In the genomic region with DNA sequence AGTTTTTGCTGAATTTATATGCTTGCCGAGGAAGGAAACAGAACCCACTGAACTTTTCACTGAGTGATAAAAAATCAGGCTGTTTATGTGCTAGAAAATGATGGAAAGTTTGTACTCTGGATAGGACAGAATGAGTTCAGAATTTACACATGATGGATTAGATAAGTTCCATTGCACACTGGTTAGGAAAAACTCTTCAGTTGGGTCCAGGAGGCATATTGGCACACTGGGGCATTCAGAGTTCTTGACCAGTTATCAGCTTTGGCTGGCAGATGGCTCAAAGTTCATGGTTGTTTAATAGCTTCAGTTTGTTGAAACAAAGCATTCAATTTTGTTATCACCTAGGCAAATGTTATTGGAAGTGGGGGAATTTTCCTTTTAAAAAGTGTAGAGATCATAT, we compare ENCODE assay signal across 1 cellular context.
TF ChIP-seq lines count a peak whose summit lies in the region.

No MANE protein-coding gene starts in this region.

TF ChIP-seq in HepG2, 621 proteins besides CTCF, POLR2A, EP300 and RAD21:
- TF ChIP-seq RARA (CRISPR knock-in tag; IDR thresholded peaks at IDR 0.05): no peak
- TF ChIP-seq, protein P1, sequence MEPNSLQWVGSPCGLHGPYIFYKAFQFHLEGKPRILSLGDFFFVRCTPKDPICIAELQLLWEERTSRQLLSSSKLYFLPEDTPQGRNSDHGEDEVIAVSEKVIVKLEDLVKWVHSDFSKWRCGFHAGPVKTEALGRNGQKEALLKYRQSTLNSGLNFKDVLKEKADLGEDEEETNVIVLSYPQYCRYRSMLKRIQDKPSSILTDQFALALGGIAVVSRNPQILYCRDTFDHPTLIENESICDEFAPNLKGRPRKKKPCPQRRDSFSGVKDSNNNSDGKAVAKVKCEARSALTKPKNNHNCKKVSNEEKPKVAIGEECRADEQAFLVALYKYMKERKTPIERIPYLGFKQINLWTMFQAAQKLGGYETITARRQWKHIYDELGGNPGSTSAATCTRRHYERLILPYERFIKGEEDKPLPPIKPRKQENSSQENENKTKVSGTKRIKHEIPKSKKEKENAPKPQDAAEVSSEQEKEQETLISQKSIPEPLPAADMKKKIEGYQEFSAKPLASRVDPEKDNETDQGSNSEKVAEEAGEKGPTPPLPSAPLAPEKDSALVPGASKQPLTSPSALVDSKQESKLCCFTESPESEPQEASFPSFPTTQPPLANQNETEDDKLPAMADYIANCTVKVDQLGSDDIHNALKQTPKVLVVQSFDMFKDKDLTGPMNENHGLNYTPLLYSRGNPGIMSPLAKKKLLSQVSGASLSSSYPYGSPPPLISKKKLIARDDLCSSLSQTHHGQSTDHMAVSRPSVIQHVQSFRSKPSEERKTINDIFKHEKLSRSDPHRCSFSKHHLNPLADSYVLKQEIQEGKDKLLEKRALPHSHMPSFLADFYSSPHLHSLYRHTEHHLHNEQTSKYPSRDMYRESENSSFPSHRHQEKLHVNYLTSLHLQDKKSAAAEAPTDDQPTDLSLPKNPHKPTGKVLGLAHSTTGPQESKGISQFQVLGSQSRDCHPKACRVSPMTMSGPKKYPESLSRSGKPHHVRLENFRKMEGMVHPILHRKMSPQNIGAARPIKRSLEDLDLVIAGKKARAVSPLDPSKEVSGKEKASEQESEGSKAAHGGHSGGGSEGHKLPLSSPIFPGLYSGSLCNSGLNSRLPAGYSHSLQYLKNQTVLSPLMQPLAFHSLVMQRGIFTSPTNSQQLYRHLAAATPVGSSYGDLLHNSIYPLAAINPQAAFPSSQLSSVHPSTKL (CRISPR knock-in tag; IDR thresholded peaks at IDR 0.05): 0 out of 2 replicates have a peak, but pooled peaks have one; percentile 22
- 0 out of 2 replicates have a peak, but pooled peaks have one; percentile 15 for TF ChIP-seq ZNF644 (CRISPR knock-in tag; IDR thresholded peaks at IDR 0.05; ENCODE audit: low read depth)
- TF ChIP-seq, protein P2, sequence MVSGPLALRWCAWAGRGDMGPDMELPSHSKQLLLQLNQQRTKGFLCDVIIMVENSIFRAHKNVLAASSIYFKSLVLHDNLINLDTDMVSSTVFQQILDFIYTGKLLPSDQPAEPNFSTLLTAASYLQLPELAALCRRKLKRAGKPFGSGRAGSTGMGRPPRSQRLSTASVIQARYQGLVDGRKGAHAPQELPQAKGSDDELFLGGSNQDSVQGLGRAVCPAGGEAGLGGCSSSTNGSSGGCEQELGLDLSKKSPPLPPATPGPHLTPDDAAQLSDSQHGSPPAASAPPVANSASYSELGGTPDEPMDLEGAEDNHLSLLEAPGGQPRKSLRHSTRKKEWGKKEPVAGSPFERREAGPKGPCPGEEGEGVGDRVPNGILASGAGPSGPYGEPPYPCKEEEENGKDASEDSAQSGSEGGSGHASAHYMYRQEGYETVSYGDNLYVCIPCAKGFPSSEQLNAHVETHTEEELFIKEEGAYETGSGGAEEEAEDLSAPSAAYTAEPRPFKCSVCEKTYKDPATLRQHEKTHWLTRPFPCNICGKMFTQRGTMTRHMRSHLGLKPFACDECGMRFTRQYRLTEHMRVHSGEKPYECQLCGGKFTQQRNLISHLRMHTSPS (CRISPR knock-in tag; IDR thresholded peaks at IDR 0.05; ENCODE audit: low read depth): peak; percentile 61; the same call in 1 of the 2 replicates
- no peak for TF ChIP-seq ESRRA (CRISPR knock-in tag; IDR thresholded peaks at IDR 0.05; ENCODE audit: low read depth)
- TF ChIP-seq, protein P3, sequence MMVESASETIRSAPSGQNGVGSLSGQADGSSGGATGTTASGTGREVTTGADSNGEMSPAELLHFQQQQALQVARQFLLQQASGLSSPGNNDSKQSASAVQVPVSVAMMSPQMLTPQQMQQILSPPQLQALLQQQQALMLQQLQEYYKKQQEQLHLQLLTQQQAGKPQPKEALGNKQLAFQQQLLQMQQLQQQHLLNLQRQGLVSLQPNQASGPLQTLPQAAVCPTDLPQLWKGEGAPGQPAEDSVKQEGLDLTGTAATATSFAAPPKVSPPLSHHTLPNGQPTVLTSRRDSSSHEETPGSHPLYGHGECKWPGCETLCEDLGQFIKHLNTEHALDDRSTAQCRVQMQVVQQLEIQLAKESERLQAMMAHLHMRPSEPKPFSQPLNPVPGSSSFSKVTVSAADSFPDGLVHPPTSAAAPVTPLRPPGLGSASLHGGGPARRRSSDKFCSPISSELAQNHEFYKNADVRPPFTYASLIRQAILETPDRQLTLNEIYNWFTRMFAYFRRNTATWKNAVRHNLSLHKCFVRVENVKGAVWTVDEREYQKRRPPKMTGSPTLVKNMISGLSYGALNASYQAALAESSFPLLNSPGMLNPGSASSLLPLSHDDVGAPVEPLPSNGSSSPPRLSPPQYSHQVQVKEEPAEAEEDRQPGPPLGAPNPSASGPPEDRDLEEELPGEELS (CRISPR knock-in tag; IDR thresholded peaks at IDR 0.05): no peak
- TF ChIP-seq, protein P4, sequence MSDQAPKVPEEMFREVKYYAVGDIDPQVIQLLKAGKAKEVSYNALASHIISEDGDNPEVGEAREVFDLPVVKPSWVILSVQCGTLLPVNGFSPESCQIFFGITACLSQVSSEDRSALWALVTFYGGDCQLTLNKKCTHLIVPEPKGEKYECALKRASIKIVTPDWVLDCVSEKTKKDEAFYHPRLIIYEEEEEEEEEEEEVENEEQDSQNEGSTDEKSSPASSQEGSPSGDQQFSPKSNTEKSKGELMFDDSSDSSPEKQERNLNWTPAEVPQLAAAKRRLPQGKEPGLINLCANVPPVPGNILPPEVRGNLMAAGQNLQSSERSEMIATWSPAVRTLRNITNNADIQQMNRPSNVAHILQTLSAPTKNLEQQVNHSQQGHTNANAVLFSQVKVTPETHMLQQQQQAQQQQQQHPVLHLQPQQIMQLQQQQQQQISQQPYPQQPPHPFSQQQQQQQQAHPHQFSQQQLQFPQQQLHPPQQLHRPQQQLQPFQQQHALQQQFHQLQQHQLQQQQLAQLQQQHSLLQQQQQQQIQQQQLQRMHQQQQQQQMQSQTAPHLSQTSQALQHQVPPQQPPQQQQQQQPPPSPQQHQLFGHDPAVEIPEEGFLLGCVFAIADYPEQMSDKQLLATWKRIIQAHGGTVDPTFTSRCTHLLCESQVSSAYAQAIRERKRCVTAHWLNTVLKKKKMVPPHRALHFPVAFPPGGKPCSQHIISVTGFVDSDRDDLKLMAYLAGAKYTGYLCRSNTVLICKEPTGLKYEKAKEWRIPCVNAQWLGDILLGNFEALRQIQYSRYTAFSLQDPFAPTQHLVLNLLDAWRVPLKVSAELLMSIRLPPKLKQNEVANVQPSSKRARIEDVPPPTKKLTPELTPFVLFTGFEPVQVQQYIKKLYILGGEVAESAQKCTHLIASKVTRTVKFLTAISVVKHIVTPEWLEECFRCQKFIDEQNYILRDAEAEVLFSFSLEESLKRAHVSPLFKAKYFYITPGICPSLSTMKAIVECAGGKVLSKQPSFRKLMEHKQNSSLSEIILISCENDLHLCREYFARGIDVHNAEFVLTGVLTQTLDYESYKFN (CRISPR knock-in tag; conservative IDR thresholded peaks at IDR 0.05): peak; percentile 29; the same call in 1 of the 2 replicates
- peak; percentile 66; the same call in 1 of the 2 replicates for TF ChIP-seq HNF4A (CRISPR knock-in tag; IDR thresholded peaks at IDR 0.05)
- TF ChIP-seq HOXA7 (CRISPR knock-in tag; IDR thresholded peaks at IDR 0.05): no peak
